10 cellular contexts compared by ENCODE assay signal in genomic region chr15:69794643-69795461, GRCh38.
DNase-seq lines count a peak whose midpoint lies in the region; ATAC-seq and TF ChIP-seq lines count a peak whose summit lies in the region.
"Had no signal": no experiment of that assay in that cellular context is flagged by ENCODE, and none has a peak within 500 bp of the region (broad histone marks: within the 10 kb centered on the region; RNA-seq: fewer than 3 reads in every experiment).

No MANE protein-coding gene starts in this region.

- intact Hi-C loops in uterus (cut with DNase I; ENCODE audit: low total_unique reads) = no loop called here

- ATAC-seq in lung (ENCODE audit: insufficient read depth, low FRiP score) (peak; percentile 60), HG03097 (IDR thresholded peaks at IDR 0.05; ENCODE audit: low FRiP score, unreplicated experiment) (no peak), GM19351 (IDR thresholded peaks at IDR 0.05; ENCODE audit: unreplicated experiment) (no peak)
- ATAC-seq: K562 had no signal

- 63 to 84% methylated on average over 11 of the region's 11 CpGs for WGBS in lung, 2 donors

- no peak for TF ChIP-seq CTCF in lung (IDR thresholded peaks at IDR 0.05; ENCODE audit: control extremely low read depth, extremely low read depth)
- TF ChIP-seq CTCF in uterus (IDR thresholded peaks at IDR 0.05) = no peak

- H3K9me3 ChIP-seq in lung (ENCODE audit: control insufficient read depth in 2 of 2, insufficient read depth in 1 of 2, low read length in 1 of 2) = peaks cover 5 to 9% of the 10 kb centered on the region in 2 donors
- no peaks in the 10 kb centered on the region for H3K9me3 ChIP-seq in uterus
- H3K9me3 ChIP-seq in effector memory CD4-positive, alpha-beta T cell (ENCODE audit: control insufficient read depth, low read length) = no peaks in the 10 kb centered on the region

- no peak for TF ChIP-seq POLR2A in uterus (IDR thresholded peaks at IDR 0.05)

- H3K27ac ChIP-seq in epithelial cell of prostate (peak overlapping the region; percentile 35), lung (ENCODE audit: low read depth in 1 of 2, low read length in 1 of 2) (peak overlapping the region in 1 of 2 donors; percentile 71), uterus (peak overlapping the region; percentile 28 to 31)
- no peak overlapping the region for H3K27ac ChIP-seq in effector memory CD4-positive, alpha-beta T cell (ENCODE audit: insufficient read depth, low read length, poor library complexity, severe bottlenecking)
- H3K27ac ChIP-seq: 22Rv1 had no signal

- H3K4me3 ChIP-seq in lung (no peak overlapping the region), uterus (no peak overlapping the region)
- H3K4me3 ChIP-seq in effector memory CD4-positive, alpha-beta T cell (ENCODE audit: insufficient read depth, low read depth, low read length, poor library complexity, severe bottlenecking) = no peak overlapping the region
- H3K4me3 ChIP-seq: K562 had no signal

- H3K4me1 ChIP-seq in lung (ENCODE audit: control insufficient read depth in 2 of 2, insufficient read depth in 2 of 2, low read length in 2 of 2) = peaks cover 0 to 3% of the 10 kb centered on the region in 2 donors
- peaks cover 0 to 4% of the 10 kb centered on the region in 2 donors for H3K4me1 ChIP-seq in uterus
- H3K4me1 ChIP-seq in effector memory CD4-positive, alpha-beta T cell (ENCODE audit: control insufficient read depth, insufficient read depth, low read length, poor library complexity, severe bottlenecking) = no peaks in the 10 kb centered on the region

- no peaks in the 10 kb centered on the region for H3K36me3 ChIP-seq in lung (ENCODE audit: control insufficient read depth in 2 of 2, insufficient read depth in 2 of 2, low read length in 2 of 2)
- no peaks in the 10 kb centered on the region for H3K36me3 ChIP-seq in uterus
- H3K36me3 ChIP-seq in effector memory CD4-positive, alpha-beta T cell (ENCODE audit: control insufficient read depth, insufficient read depth, low read length) = no peaks in the 10 kb centered on the region

- peak; percentile 41 for DNase-seq in activated CD8-positive, alpha-beta memory T cell treated with anti-CD3 and anti-CD28 coated beads for 24 hours
- DNase-seq in activated CD8-positive, alpha-beta memory T cell treated with anti-CD3 and anti-CD28 coated beads, Interleukin-2, amount 50 U/mL, for 4 hours = no peak
- DNase-seq in epithelial cell of prostate (ENCODE audit: low read depth, low spot score) = no peak
- DNase-seq in lung (ENCODE audit: low spot score) = peak; percentile 67
- DNase-seq in uterus = peak; percentile 31 to 40
- DNase-seq in effector memory CD4-positive, alpha-beta T cell = no peak

- H3K27me3 ChIP-seq in lung (ENCODE audit: control insufficient read depth, insufficient read depth) (no peaks in the 10 kb centered on the region), uterus (no peaks in the 10 kb centered on the region)
- H3K27me3 ChIP-seq in effector memory CD4-positive, alpha-beta T cell (replicated peaks; ENCODE audit: control insufficient read depth, insufficient read depth, low read length, poor library complexity, severe bottlenecking) = no peaks in the 10 kb centered on the region

Comparison
In these comparisons a context has a peak if more than half of its experiments do, and no peak if none do; other contexts are left out.
1. DNase-seq: peak in activated CD8-positive, alpha-beta memory T cell treated with anti-CD3 and anti-CD28 coated beads for 24 hours (single experiment), lung (single experiment) and uterus (2 of 2); none in activated CD8-positive, alpha-beta memory T cell treated with anti-CD3 and anti-CD28 coated beads, Interleukin-2, amount 50 U/mL, for 4 hours (single experiment), epithelial cell of prostate (single experiment) and effector memory CD4-positive, alpha-beta T cell (0 of 3).